32 cellular contexts compared by ENCODE assay signal in genomic region chr15:67972377-67972776, GRCh38.
"Had no signal": no experiment of that assay in that cellular context is flagged by ENCODE, and none has a peak within 500 bp of the region (broad histone marks: within the 10 kb centered on the region; RNA-seq: fewer than 3 reads in every experiment).

No MANE protein-coding gene starts in this region.

- H3K4me3 Mint-ChIP-seq: activated B cell treated with CpG ODN at 0.5 μM for 24 hours; activated CD4-positive, alpha-beta memory T cell treated with anti-CD3 and anti-CD28 coated beads, Interleukin-2, amount 10 ng/mL, durations not matched to agents 7 days and 5 days; activated CD8-positive, alpha-beta memory T cell treated with anti-CD3 and anti-CD28 coated beads, Interleukin-2, amount 10 ng/mL, durations not matched to agents 7 days and 5 days; activated naive CD4-positive, alpha-beta T cell treated with anti-CD3 and anti-CD28 coated beads, Interleukin-2, amount 10 ng/mL, durations not matched to agents 7 days and 5 days; activated naive CD8-positive, alpha-beta T cell; activated naive CD8-positive, alpha-beta T cell treated with anti-CD3 and anti-CD28 coated beads, Interleukin-2, amount 50 U/mL, for 24 hours; brain; central memory CD8-positive, alpha-beta T cell had no signal

- H3K27ac Mint-ChIP-seq: activated B cell treated with CpG ODN at 0.5 μM for 24 hours; activated CD4-positive, alpha-beta memory T cell treated with anti-CD3 and anti-CD28 coated beads, Interleukin-2, amount 10 ng/mL, durations not matched to agents 7 days and 5 days; activated CD8-positive, alpha-beta memory T cell treated with anti-CD3 and anti-CD28 coated beads, Interleukin-2, amount 10 ng/mL, durations not matched to agents 7 days and 5 days; activated naive CD4-positive, alpha-beta T cell treated with anti-CD3 and anti-CD28 coated beads, Interleukin-2, amount 10 ng/mL, durations not matched to agents 7 days and 5 days; activated naive CD8-positive, alpha-beta T cell; activated naive CD8-positive, alpha-beta T cell treated with anti-CD3 and anti-CD28 coated beads, Interleukin-2, amount 50 U/mL, for 24 hours; brain had no signal

- DNase-seq: activated B cell treated with CpG ODN at 0.5 μM for 24 hours; activated CD4-positive, alpha-beta memory T cell treated with anti-CD3 and anti-CD28 coated beads, Interleukin-2, amount 10 ng/mL, durations not matched to agents 7 days and 5 days; activated CD4-positive, alpha-beta T cell treated with anti-CD3 and anti-CD28 coated beads for 4 hours; activated CD4-positive, CD25-positive, alpha-beta regulatory T cell treated with anti-CD3 and anti-CD28 coated beads, Interleukin-2, amount 50 U/mL, for 72 hours; activated CD8-positive, alpha-beta memory T cell treated with anti-CD3 and anti-CD28 coated beads for 24 hours; activated CD8-positive, alpha-beta memory T cell treated with anti-CD3 and anti-CD28 coated beads, Interleukin-2, amount 10 ng/mL, durations not matched to agents 7 days and 5 days; activated CD8-positive, alpha-beta memory T cell treated with anti-CD3 and anti-CD28 coated beads, Interleukin-2, amount 50 U/mL, for 48 hours; activated effector memory CD4-positive, alpha-beta T cell treated with Interleukin-2 at 50 U/mL for 16 hours; activated naive CD4-positive, alpha-beta T cell treated with anti-CD3 and anti-CD28 coated beads, Interleukin-2, amount 10 ng/mL, durations not matched to agents 7 days and 5 days; activated naive CD8-positive, alpha-beta T cell treated with anti-CD3 and anti-CD28 coated beads, Interleukin-2, amount 50 U/mL, for 24 hours; activated T-cell treated with anti-CD3 and anti-CD28 coated beads, Interleukin-2, amount 50 U/mL, for 48 hours; anterior cingulate cortex; NCI-H1105; NCI-H1417 treated with DMSO at 0.1 percent for 48 hours; NCI-H187 treated with DMSO at 0.1 percent for 48 hours; NCI-H2081; NCI-H2171 treated with DMSO at 0.1 percent for 48 hours; NCI-H2227 treated with DMSO at 0.1 percent for 48 hours; NCI-H524 treated with DMSO at 0.1 percent for 48 hours; NK-92 treated with Interleukin-12 subunit alpha and Interleukin-12 subunit beta, amount 100 ng/mL, for 24 hours; PC-3; Peyer's patch; RPMI8226; SW 1271; T-helper 1 cell; T-helper 2 cell; T-helper 9 cell had no signal

- FAIRE-seq: K562 had no signal

- ATAC-seq: activated CD8-positive, alpha-beta memory T cell treated with anti-CD3 and anti-CD28 coated beads, Interleukin-2, amount 10 ng/mL, durations not matched to agents 7 days and 5 days; activated naive CD8-positive, alpha-beta T cell treated with anti-CD3 and anti-CD28 coated beads, Interleukin-2, amount 50 U/mL, for 24 hours; K562; PC-3 had no signal

- H3K27ac ChIP-seq: Peyer's patch, VCaP had no signal

- H3K9me3 ChIP-seq: Peyer's patch had no signal

- H3K36me3 ChIP-seq: Peyer's patch had no signal

- H3K4me3 ChIP-seq: K562, Peyer's patch had no signal

- H3K36me3 Mint-ChIP-seq: activated CD8-positive, alpha-beta memory T cell treated with anti-CD3 and anti-CD28 coated beads, Interleukin-2, amount 10 ng/mL, durations not matched to agents 7 days and 5 days; activated naive CD4-positive, alpha-beta T cell treated with anti-CD3 and anti-CD28 coated beads, Interleukin-2, amount 10 ng/mL, durations not matched to agents 7 days and 5 days; activated naive CD8-positive, alpha-beta T cell; brain had no signal

- H3K4me1 Mint-ChIP-seq: activated CD4-positive, alpha-beta memory T cell treated with anti-CD3 and anti-CD28 coated beads, Interleukin-2, amount 10 ng/mL, durations not matched to agents 7 days and 5 days had no signal

- H3K27me3 ChIP-seq: Peyer's patch had no signal

- H3K9me3 Mint-ChIP-seq: activated B cell treated with CpG ODN at 0.5 μM for 24 hours; activated CD4-positive, alpha-beta memory T cell treated with anti-CD3 and anti-CD28 coated beads, Interleukin-2, amount 10 ng/mL, durations not matched to agents 7 days and 5 days; activated naive CD4-positive, alpha-beta T cell treated with anti-CD3 and anti-CD28 coated beads, Interleukin-2, amount 10 ng/mL, durations not matched to agents 7 days and 5 days; activated naive CD8-positive, alpha-beta T cell treated with anti-CD3 and anti-CD28 coated beads, Interleukin-2, amount 50 U/mL, for 24 hours; central memory CD8-positive, alpha-beta T cell had no signal
